2 cellular contexts compared by ENCODE assay signal in the genomic region with DNA sequence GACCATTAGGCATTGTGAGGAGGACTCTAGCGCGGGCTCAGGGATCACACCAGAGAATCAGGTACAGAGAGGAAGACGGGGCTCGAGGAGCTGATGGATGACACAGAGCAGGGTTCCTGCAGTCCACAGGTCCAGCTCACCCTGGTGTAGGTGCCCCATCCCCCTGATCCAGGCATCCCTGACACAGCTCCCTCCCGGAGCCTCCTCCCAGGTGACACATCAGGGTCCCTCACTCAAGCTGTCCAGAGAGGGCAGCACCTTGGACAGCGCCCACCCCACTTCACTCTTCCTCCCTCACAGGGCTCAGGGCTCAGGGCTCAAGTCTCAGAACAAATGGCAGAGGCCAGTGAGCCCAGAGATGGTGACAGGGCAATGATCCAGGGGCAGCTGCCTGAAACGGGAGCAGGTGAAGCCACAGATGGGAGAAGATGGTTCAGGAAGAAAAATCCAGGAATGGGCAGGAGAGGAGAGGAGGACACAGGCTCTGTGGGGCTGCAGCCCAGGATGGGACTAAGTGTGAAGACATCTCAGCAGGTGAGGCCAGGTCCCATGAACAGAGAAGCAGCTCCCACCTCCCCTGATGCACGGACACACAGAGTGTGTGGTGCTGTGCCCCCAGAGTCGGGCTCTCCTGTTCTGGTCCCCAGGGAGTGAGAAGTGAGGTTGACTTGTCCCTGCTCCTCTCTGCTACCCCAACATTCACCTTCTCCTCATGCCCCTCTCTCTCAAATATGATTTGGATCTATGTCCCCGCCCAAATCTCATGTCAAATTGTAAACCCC.
TF ChIP-seq lines count a peak whose summit lies in the region.

No MANE protein-coding gene starts in this region.

TF ChIP-seq in HCT116, 20 proteins besides CTCF, POLR2A, EP300 and RAD21 (continued from another document):
- TF ChIP-seq, protein P1, sequence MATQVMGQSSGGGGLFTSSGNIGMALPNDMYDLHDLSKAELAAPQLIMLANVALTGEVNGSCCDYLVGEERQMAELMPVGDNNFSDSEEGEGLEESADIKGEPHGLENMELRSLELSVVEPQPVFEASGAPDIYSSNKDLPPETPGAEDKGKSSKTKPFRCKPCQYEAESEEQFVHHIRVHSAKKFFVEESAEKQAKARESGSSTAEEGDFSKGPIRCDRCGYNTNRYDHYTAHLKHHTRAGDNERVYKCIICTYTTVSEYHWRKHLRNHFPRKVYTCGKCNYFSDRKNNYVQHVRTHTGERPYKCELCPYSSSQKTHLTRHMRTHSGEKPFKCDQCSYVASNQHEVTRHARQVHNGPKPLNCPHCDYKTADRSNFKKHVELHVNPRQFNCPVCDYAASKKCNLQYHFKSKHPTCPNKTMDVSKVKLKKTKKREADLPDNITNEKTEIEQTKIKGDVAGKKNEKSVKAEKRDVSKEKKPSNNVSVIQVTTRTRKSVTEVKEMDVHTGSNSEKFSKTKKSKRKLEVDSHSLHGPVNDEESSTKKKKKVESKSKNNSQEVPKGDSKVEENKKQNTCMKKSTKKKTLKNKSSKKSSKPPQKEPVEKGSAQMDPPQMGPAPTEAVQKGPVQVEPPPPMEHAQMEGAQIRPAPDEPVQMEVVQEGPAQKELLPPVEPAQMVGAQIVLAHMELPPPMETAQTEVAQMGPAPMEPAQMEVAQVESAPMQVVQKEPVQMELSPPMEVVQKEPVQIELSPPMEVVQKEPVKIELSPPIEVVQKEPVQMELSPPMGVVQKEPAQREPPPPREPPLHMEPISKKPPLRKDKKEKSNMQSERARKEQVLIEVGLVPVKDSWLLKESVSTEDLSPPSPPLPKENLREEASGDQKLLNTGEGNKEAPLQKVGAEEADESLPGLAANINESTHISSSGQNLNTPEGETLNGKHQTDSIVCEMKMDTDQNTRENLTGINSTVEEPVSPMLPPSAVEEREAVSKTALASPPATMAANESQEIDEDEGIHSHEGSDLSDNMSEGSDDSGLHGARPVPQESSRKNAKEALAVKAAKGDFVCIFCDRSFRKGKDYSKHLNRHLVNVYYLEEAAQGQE (IDR thresholded peaks at IDR 0.05; ENCODE audit: low read depth) = peak; percentile 90
- TF ChIP-seq, protein P2, sequence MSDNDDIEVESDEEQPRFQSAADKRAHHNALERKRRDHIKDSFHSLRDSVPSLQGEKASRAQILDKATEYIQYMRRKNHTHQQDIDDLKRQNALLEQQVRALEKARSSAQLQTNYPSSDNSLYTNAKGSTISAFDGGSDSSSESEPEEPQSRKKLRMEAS (IDR thresholded peaks at IDR 0.05) = no peak

TF ChIP-seq in SK-N-SH, 30 proteins besides CTCF, POLR2A, EP300 and RAD21 (continued from another document):
- TF ChIP-seq TCF12 (IDR thresholded peaks at IDR 0.05) (no peak), SIN3A (IDR thresholded peaks at IDR 0.05; ENCODE audit: borderline replicate concordance, low read depth, low read length) (no peak)
